11 cellular contexts compared by ENCODE assay signal in the genomic region with DNA sequence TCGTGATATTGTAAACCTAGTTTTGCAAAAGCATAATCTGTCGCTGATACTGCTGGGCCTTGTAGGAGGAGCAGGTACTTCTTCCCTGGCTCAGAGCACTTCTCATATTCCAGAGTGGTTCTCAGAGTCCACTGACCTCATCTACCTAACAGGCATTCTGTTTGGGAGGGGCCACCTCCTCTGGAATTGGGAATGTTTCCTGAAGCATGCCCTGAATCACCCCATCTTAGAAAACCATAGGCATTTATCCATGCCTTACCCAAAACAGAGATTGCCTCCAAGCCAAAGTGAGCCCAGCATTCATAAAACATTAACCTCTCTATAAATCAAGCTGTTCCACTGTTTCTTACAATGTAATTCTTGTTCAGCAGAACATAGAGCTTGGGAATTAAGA. TPM values are rescaled to one million over a fixed set of nuclear protein-coding genes. Genes with fewer than 3 reads are reported as not detected.
A peak's percentile ranks its signal among the peaks of the same experiment; 100 is the strongest.
DNase-seq lines count a peak whose midpoint lies in the region; ATAC-seq and TF ChIP-seq lines count a peak whose summit lies in the region.
"Had no signal": no experiment of that assay in that cellular context is flagged by ENCODE, and none has a peak within 500 bp of the region (broad histone marks: within the 10 kb centered on the region; RNA-seq: fewer than 3 reads in every experiment).

No MANE protein-coding gene starts in this region.

- H3K36me3 Mint-ChIP-seq in neural progenitor cell = peaks cover 2% of the 10 kb centered on the region
- no peaks in the 10 kb centered on the region for H3K36me3 Mint-ChIP-seq in activated T-cell treated with anti-CD3 and anti-CD28 coated beads, Interleukin-2, amount 50 U/mL, for 4 hours (ENCODE audit: insufficient read depth)
- H3K36me3 Mint-ChIP-seq: naive thymus-derived CD8-positive, alpha-beta T cell had no signal

- peaks cover 3% of the 10 kb centered on the region for H3K27me3 Mint-ChIP-seq in neural progenitor cell (ENCODE audit: insufficient read depth, low read depth)
- H3K27me3 Mint-ChIP-seq in activated T-cell treated with anti-CD3 and anti-CD28 coated beads, Interleukin-2, amount 50 U/mL, for 4 hours (ENCODE audit: low read depth) = peaks cover 4% of the 10 kb centered on the region

- in situ Hi-C loops in Caki2 (cut with HindIII; ENCODE audit: low pct_unique_long_range_greater_than_20kb, low sequenced_read_pairs) = no loop called here

- H3K4me3 Mint-ChIP-seq in neural progenitor cell = no peak overlapping the region
- no peak overlapping the region for H3K4me3 Mint-ChIP-seq in activated T-cell treated with anti-CD3 and anti-CD28 coated beads, Interleukin-2, amount 50 U/mL, for 4 hours
- H3K4me3 Mint-ChIP-seq: naive thymus-derived CD8-positive, alpha-beta T cell had no signal

- no peak overlapping the region for H2AFZ ChIP-seq in fibroblast of lung (ENCODE audit: low read length)
- peak overlapping the region; percentile 93 for H2AFZ ChIP-seq in neural progenitor cell (replicated peaks)

- H3K27ac ChIP-seq in RWPE2 (ENCODE audit: poor library complexity, severe bottlenecking) = peak overlapping the region; percentile 86
- H3K27ac ChIP-seq in fibroblast of lung (ENCODE audit: insufficient read depth, low read length) = no peak overlapping the region
- no peak overlapping the region for H3K27ac ChIP-seq in neural progenitor cell

- ATAC-seq in RWPE2 (ENCODE audit: low read depth) (peak; percentile 38), GM21526 (IDR thresholded peaks at IDR 0.05; ENCODE audit: low FRiP score, unreplicated experiment) (no peak)
- no peak for ATAC-seq in activated T-cell treated with anti-CD3 and anti-CD28 coated beads, Interleukin-2, amount 50 U/mL, for 4 hours

- H3K27me3 ChIP-seq in RWPE2 (ENCODE audit: insufficient read depth, poor library complexity, severe bottlenecking) (no peaks in the 10 kb centered on the region), fibroblast of lung (ENCODE audit: control insufficient read depth, insufficient read depth, low read length) (no peaks in the 10 kb centered on the region), neural progenitor cell (peaks cover 10% of the 10 kb centered on the region)

- H3K9ac ChIP-seq in fibroblast of lung (ENCODE audit: insufficient read depth, low read length) = no peak overlapping the region
- no peak overlapping the region for H3K9ac ChIP-seq in neural progenitor cell

- H3K27ac Mint-ChIP-seq in neural progenitor cell = no peak overlapping the region
- H3K27ac Mint-ChIP-seq: naive thymus-derived CD8-positive, alpha-beta T cell had no signal

- H3K4me2 ChIP-seq in fibroblast of lung (ENCODE audit: extremely low read depth, insufficient read depth, low read length) (peak overlapping the region; percentile 82), neural progenitor cell (peak overlapping the region; percentile 78)

- peaks cover 2% of the 10 kb centered on the region for H3K9me3 Mint-ChIP-seq in neural progenitor cell
- no peaks in the 10 kb centered on the region for H3K9me3 Mint-ChIP-seq in activated T-cell treated with anti-CD3 and anti-CD28 coated beads, Interleukin-2, amount 50 U/mL, for 4 hours
- H3K9me3 Mint-ChIP-seq: naive thymus-derived CD8-positive, alpha-beta T cell had no signal

- peak; percentile 32 for DNase-seq in Caki2 (ENCODE audit: low read depth)
- DNase-seq in RWPE2 (ENCODE audit: low spot score) = no peak
- peak; percentile 27 to 58 for DNase-seq in fibroblast of lung (ENCODE audit: low read depth in 2 of 2)
- no peak for DNase-seq in neural progenitor cell (ENCODE audit: low spot score)
- no peak for DNase-seq in NCI-H345 treated with DMSO at 0.1 percent for 48 hours (lab: John Stamatoyannopoulos, UW; ENCODE audit: unreplicated experiment)
- no peak for DNase-seq in NOMO-1 (lab: John Stamatoyannopoulos, UW; ENCODE audit: unreplicated experiment in 2 of 2)
- no peak for DNase-seq in activated T-cell treated with anti-CD3 and anti-CD28 coated beads, Interleukin-2, amount 50 U/mL, for 4 hours
- DNase-seq: activated CD4-positive, alpha-beta T cell treated with anti-CD3 and anti-CD28 coated beads for 4 hours; hippocampal formation; naive thymus-derived CD8-positive, alpha-beta T cell had no signal

- no peaks in the 10 kb centered on the region for H3K79me2 ChIP-seq in fibroblast of lung (ENCODE audit: control insufficient read depth, insufficient read depth, low read length)
- no peaks in the 10 kb centered on the region for H3K79me2 ChIP-seq in neural progenitor cell (ENCODE audit: low read depth)

- H3K9me3 ChIP-seq in RWPE2 (ENCODE audit: severe bottlenecking) = no peaks in the 10 kb centered on the region
- H3K9me3 ChIP-seq in fibroblast of lung (ENCODE audit: control insufficient read depth, insufficient read depth, low read depth, low read length) = no peaks in the 10 kb centered on the region
- H3K9me3 ChIP-seq in neural progenitor cell (ENCODE audit: low read depth) = no peaks in the 10 kb centered on the region

- H3K4me1 ChIP-seq in RWPE2 (ENCODE audit: insufficient read depth, poor library complexity, severe bottlenecking) (peaks cover 16% of the 10 kb centered on the region), fibroblast of lung (ENCODE audit: control insufficient read depth, extremely low read depth, insufficient read depth, low read length) (peaks cover 7% of the 10 kb centered on the region), neural progenitor cell (peaks cover 17% of the 10 kb centered on the region)

- H4K20me1 ChIP-seq in fibroblast of lung (ENCODE audit: control insufficient read depth, extremely low read depth, insufficient read depth, low read length) = no peaks in the 10 kb centered on the region
- no peaks in the 10 kb centered on the region for H4K20me1 ChIP-seq in neural progenitor cell (ENCODE audit: low read depth)

- H3F3A ChIP-seq in neural progenitor cell (ENCODE audit: low read depth) = no peaks in the 10 kb centered on the region

- TF ChIP-seq CTCF in RWPE2 (IDR thresholded peaks at IDR 0.05; ENCODE audit: poor library complexity, severe bottlenecking) (no peak), fibroblast of lung (conservative IDR thresholded peaks at IDR 0.05 in 1 of 2, IDR thresholded peaks at IDR 0.05 in 1 of 2; ENCODE audit: low read depth in 1 of 2, low read length in 2 of 2) (no peak), neural progenitor cell (IDR thresholded peaks at IDR 0.05) (no peak)

- H3K36me3 ChIP-seq in RWPE2 (ENCODE audit: low read depth) (no peaks in the 10 kb centered on the region), fibroblast of lung (ENCODE audit: control insufficient read depth, insufficient read depth, low read length) (no peaks in the 10 kb centered on the region), neural progenitor cell (no peaks in the 10 kb centered on the region)

- H3K4me1 Mint-ChIP-seq in neural progenitor cell = peaks cover 3% of the 10 kb centered on the region
- H3K4me1 Mint-ChIP-seq in activated T-cell treated with anti-CD3 and anti-CD28 coated beads, Interleukin-2, amount 50 U/mL, for 4 hours (ENCODE audit: low read depth) = no peaks in the 10 kb centered on the region
- H3K4me1 Mint-ChIP-seq: naive thymus-derived CD8-positive, alpha-beta T cell had no signal

- H3K4me3 ChIP-seq in RWPE2 (ENCODE audit: severe bottlenecking) = no peak overlapping the region
- no peak overlapping the region for H3K4me3 ChIP-seq in fibroblast of lung (replicated peaks in 1 of 4; ENCODE audit: control extremely low read depth in 1 of 4, insufficient read depth in 1 of 4, low read depth in 3 of 4, low read length in 4 of 4)
- H3K4me3 ChIP-seq in neural progenitor cell = no peak overlapping the region

RNA-seq across cellular contexts. Expression of gene SLC44A3, which starts 35.1 kb away (rescaled TPM):
- total RNA-seq in Caki2 (2014; rRNA removed; shearing (Covaris generic); ENCODE audit: low replicate concordance) = 3.1 and 4.4 TPM in 2 replicates
- total RNA-seq in fibroblast of lung (6.2 and 9.7 TPM in 2 replicates), neural progenitor cell (ENCODE audit: low replicate concordance) (0.25 and 1.7 TPM in 2 replicates)
- 2.0 and 3.9 TPM in 2 replicates for polyA plus RNA-seq in fibroblast of lung
- polyA plus RNA-seq in fibroblast of lung (2012) = 1.2 and 2.2 TPM in 2 replicates
- 0.30 and 4.2 TPM in 2 replicates for polyA minus RNA-seq in fibroblast of lung (ENCODE audit: low replicate concordance)
- total RNA-seq in activated T-cell treated with anti-CD3 and anti-CD28 coated beads, Interleukin-2, amount 50 U/mL, for 4 hours = under 1 TPM in 1 of 3 donors, not detected in 2; 0.30 TPM
- total RNA-seq: naive thymus-derived CD8-positive, alpha-beta T cell had no signal
- polyA plus RNA-seq: naive thymus-derived CD8-positive, alpha-beta T cell had no signal

Comparison
In these comparisons a context has a peak if more than half of its experiments do, and no peak if none do; other contexts are left out.
1. DNase-seq: peak in Caki2 (single experiment) and fibroblast of lung (2 of 2); none in RWPE2 (single experiment), neural progenitor cell (single experiment), NCI-H345 treated with DMSO at 0.1 percent for 48 hours (single experiment), NOMO-1 (0 of 2) and activated T-cell treated with anti-CD3 and anti-CD28 coated beads, Interleukin-2, amount 50 U/mL, for 4 hours (single experiment).